20 cellular contexts compared by ENCODE assay signal in the genomic region with DNA sequence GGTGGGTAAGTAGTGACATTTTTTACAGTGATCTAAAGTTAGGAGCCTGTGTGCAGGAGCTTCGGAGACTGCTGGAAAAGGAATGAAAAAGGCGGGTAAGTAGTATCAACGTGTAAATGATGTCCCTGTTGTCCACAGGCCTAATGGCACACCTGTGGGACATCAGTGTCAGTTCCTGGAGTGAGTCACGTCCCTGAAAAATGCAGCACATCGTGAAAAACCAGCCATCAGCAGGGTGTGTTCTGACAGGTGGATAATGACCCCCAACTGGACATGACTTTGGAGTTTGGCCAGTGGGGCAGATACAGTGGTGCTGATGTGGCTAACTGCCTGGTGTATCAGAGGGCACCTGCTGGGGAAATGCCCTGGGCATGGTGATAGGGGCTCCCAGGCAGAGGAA. TPM values are rescaled to one million over a fixed set of nuclear protein-coding genes. Genes with fewer than 3 reads are reported as not detected.
DNase-seq lines count a peak whose midpoint lies in the region; ATAC-seq and TF ChIP-seq lines count a peak whose summit lies in the region.
"Had no signal": no experiment of that assay in that cellular context is flagged by ENCODE, and none has a peak within 500 bp of the region (broad histone marks: within the 10 kb centered on the region; RNA-seq: fewer than 3 reads in every experiment).

No MANE protein-coding gene starts in this region.

- peaks cover 10% of the 10 kb centered on the region for H3K4me1 Mint-ChIP-seq in activated naive CD8-positive, alpha-beta T cell treated with anti-CD3 and anti-CD28 coated beads, Interleukin-2, amount 10 ng/mL, durations not matched to agents 7 days and 5 days
- H3K4me1 Mint-ChIP-seq in activated naive CD8-positive, alpha-beta T cell treated with anti-CD3 and anti-CD28 coated beads, Interleukin-2, amount 50 U/mL, for 24 hours, result peaks cover 10% of the 10 kb centered on the region
- peaks cover 4% of the 10 kb centered on the region for H3K4me1 Mint-ChIP-seq in neural progenitor cell
- peaks cover 6% of the 10 kb centered on the region for H3K4me1 Mint-ChIP-seq in activated CD4-positive, alpha-beta T cell treated with anti-CD3 and anti-CD28 coated beads, Interleukin-2, amount 10 ng/mL, durations not matched to agents 24 days and 14 days

- H3K9me3 Mint-ChIP-seq in activated naive CD8-positive, alpha-beta T cell treated with anti-CD3 and anti-CD28 coated beads, Interleukin-2, amount 10 ng/mL, durations not matched to agents 7 days and 5 days, result no peaks in the 10 kb centered on the region
- no peaks in the 10 kb centered on the region for H3K9me3 Mint-ChIP-seq in activated naive CD8-positive, alpha-beta T cell treated with anti-CD3 and anti-CD28 coated beads, Interleukin-2, amount 50 U/mL, for 24 hours
- H3K9me3 Mint-ChIP-seq in neural progenitor cell, result no peaks in the 10 kb centered on the region
- no peaks in the 10 kb centered on the region for H3K9me3 Mint-ChIP-seq in activated CD4-positive, alpha-beta T cell treated with anti-CD3 and anti-CD28 coated beads, Interleukin-2, amount 10 ng/mL, durations not matched to agents 24 days and 14 days
- H3K9me3 Mint-ChIP-seq: CD14-positive monocyte had no signal

- H3K27ac ChIP-seq in PC-9 (peak overlapping the region; percentile 12; the same call in 1 of the 2 replicates), neural progenitor cell (no peak overlapping the region)
- H3K27ac ChIP-seq: 22Rv1, SK-N-MC had no signal

- peak overlapping the region; percentile 25 for H3K27ac Mint-ChIP-seq in activated naive CD8-positive, alpha-beta T cell treated with anti-CD3 and anti-CD28 coated beads, Interleukin-2, amount 10 ng/mL, durations not matched to agents 7 days and 5 days
- no peak overlapping the region for H3K27ac Mint-ChIP-seq in activated naive CD8-positive, alpha-beta T cell treated with anti-CD3 and anti-CD28 coated beads, Interleukin-2, amount 50 U/mL, for 24 hours
- H3K27ac Mint-ChIP-seq in neural progenitor cell, result peak overlapping the region; percentile 50
- no peak overlapping the region for H3K27ac Mint-ChIP-seq in activated CD4-positive, alpha-beta T cell treated with anti-CD3 and anti-CD28 coated beads, Interleukin-2, amount 10 ng/mL, durations not matched to agents 24 days and 14 days
- H3K27ac Mint-ChIP-seq: B cell had no signal

- H3K36me3 ChIP-seq in PC-9 (ENCODE audit: low read depth) (no peaks in the 10 kb centered on the region), neural progenitor cell (no peaks in the 10 kb centered on the region)

- no peak for TF ChIP-seq CTCF in PC-9 (conservative IDR thresholded peaks at IDR 0.05)
- no peak for TF ChIP-seq CTCF in neural progenitor cell (IDR thresholded peaks at IDR 0.05)

- CTCF ChIA-PET in PC-9 (lab: Charles Lee), result no interaction called here

- H3K4me3 Mint-ChIP-seq in activated naive CD8-positive, alpha-beta T cell treated with anti-CD3 and anti-CD28 coated beads, Interleukin-2, amount 10 ng/mL, durations not matched to agents 7 days and 5 days, result no peak overlapping the region
- H3K4me3 Mint-ChIP-seq in activated naive CD8-positive, alpha-beta T cell treated with anti-CD3 and anti-CD28 coated beads, Interleukin-2, amount 50 U/mL, for 24 hours, result no peak overlapping the region
- no peak overlapping the region for H3K4me3 Mint-ChIP-seq in neural progenitor cell
- no peak overlapping the region for H3K4me3 Mint-ChIP-seq in activated CD4-positive, alpha-beta T cell treated with anti-CD3 and anti-CD28 coated beads, Interleukin-2, amount 10 ng/mL, durations not matched to agents 24 days and 14 days
- H3K4me3 Mint-ChIP-seq: B cell, CD14-positive monocyte had no signal

- POLR2A ChIA-PET in activated naive CD8-positive, alpha-beta T cell treated with anti-CD3 and anti-CD28 coated beads, Interleukin-2, amount 10 ng/mL, durations not matched to agents 7 days and 5 days (lab: Charles Lee), result no interaction called here
- POLR2A ChIA-PET in PC-9 (lab: Charles Lee; ENCODE audit: unreplicated experiment), result no interaction called here

- intact Hi-C loops in PC-9 (cut with micrococcal nuclease; ENCODE audit: unreplicated experiment), result loop anchor here (5.0 kb wide), 1 partner anchor 66 kb away; no protein-coding TSS in a partner anchor
- intact Hi-C loops in activated CD4-positive, alpha-beta T cell treated with anti-CD3 and anti-CD28 coated beads, Interleukin-2, amount 10 ng/mL, durations not matched to agents 24 days and 14 days (cut with micrococcal nuclease), result no loop called here

- H2AFZ ChIP-seq in PC-9 (no peak overlapping the region), neural progenitor cell (replicated peaks) (no peak overlapping the region)

- no peaks in the 10 kb centered on the region for H3K9me2 ChIP-seq in PC-9 (ENCODE audit: insufficient read depth)

- H3K27me3 ChIP-seq in PC-9 (ENCODE audit: insufficient read depth, low read depth), result no peaks in the 10 kb centered on the region
- H3K27me3 ChIP-seq in neural progenitor cell, result no peaks in the 10 kb centered on the region

- no peaks in the 10 kb centered on the region for H3K27me3 Mint-ChIP-seq in activated naive CD8-positive, alpha-beta T cell treated with anti-CD3 and anti-CD28 coated beads, Interleukin-2, amount 10 ng/mL, durations not matched to agents 7 days and 5 days
- no peaks in the 10 kb centered on the region for H3K27me3 Mint-ChIP-seq in activated naive CD8-positive, alpha-beta T cell treated with anti-CD3 and anti-CD28 coated beads, Interleukin-2, amount 50 U/mL, for 24 hours
- H3K27me3 Mint-ChIP-seq in neural progenitor cell (ENCODE audit: insufficient read depth, low read depth), result peaks cover 7% of the 10 kb centered on the region
- no peaks in the 10 kb centered on the region for H3K27me3 Mint-ChIP-seq in activated CD4-positive, alpha-beta T cell treated with anti-CD3 and anti-CD28 coated beads, Interleukin-2, amount 10 ng/mL, durations not matched to agents 24 days and 14 days
- H3K27me3 Mint-ChIP-seq: B cell had no signal

- H3F3A ChIP-seq in PC-9 (ENCODE audit: insufficient read depth, low read depth) (no peaks in the 10 kb centered on the region), neural progenitor cell (ENCODE audit: low read depth) (no peaks in the 10 kb centered on the region)

- H4K20me1 ChIP-seq in PC-9 (ENCODE audit: insufficient read depth) (no peaks in the 10 kb centered on the region), neural progenitor cell (ENCODE audit: low read depth) (no peaks in the 10 kb centered on the region)

- no peak for DNase-seq in activated naive CD8-positive, alpha-beta T cell treated with anti-CD3 and anti-CD28 coated beads, Interleukin-2, amount 10 ng/mL, durations not matched to agents 7 days and 5 days
- DNase-seq in activated naive CD8-positive, alpha-beta T cell treated with anti-CD3 and anti-CD28 coated beads, Interleukin-2, amount 50 U/mL, for 24 hours, result no peak
- DNase-seq in PC-9, result peak; percentile 61 to 89
- DNase-seq in neural progenitor cell (ENCODE audit: low spot score), result no peak
- no peak for DNase-seq in stimulated activated CD4-positive, alpha-beta T cell treated with anti-CD3 and anti-CD28 coated beads, Interleukin-12 subunit alpha, Interleukin-12 subunit beta, amount 100 ng/mL, for 4 hours
- no peak for DNase-seq in iPS-NIHi11 (ENCODE audit: low spot score)
- no peak for DNase-seq in activated CD4-positive, alpha-beta T cell treated with anti-CD3 and anti-CD28 coated beads, Interleukin-2, amount 10 ng/mL, durations not matched to agents 24 days and 14 days
- DNase-seq: DMS153, DND-41, MM.1S, NCI-H2081, NCI-H2227 treated with DMSO at 0.1 percent for 48 hours, NCI-H526 treated with DMSO at 0.1 percent for 48 hours, SIG-M5 had no signal

- H3K9me3 ChIP-seq in PC-9 (ENCODE audit: insufficient read depth, low read depth) (no peaks in the 10 kb centered on the region), neural progenitor cell (ENCODE audit: low read depth) (no peaks in the 10 kb centered on the region)

- H3K36me3 Mint-ChIP-seq in activated naive CD8-positive, alpha-beta T cell treated with anti-CD3 and anti-CD28 coated beads, Interleukin-2, amount 10 ng/mL, durations not matched to agents 7 days and 5 days, result peaks cover 3% of the 10 kb centered on the region
- peaks cover 4% of the 10 kb centered on the region for H3K36me3 Mint-ChIP-seq in activated naive CD8-positive, alpha-beta T cell treated with anti-CD3 and anti-CD28 coated beads, Interleukin-2, amount 50 U/mL, for 24 hours (ENCODE audit: low read depth)
- H3K36me3 Mint-ChIP-seq in neural progenitor cell, result peaks cover 4% of the 10 kb centered on the region
- H3K36me3 Mint-ChIP-seq in activated CD4-positive, alpha-beta T cell treated with anti-CD3 and anti-CD28 coated beads, Interleukin-2, amount 10 ng/mL, durations not matched to agents 24 days and 14 days (ENCODE audit: low read depth), result peaks cover 2% of the 10 kb centered on the region

- peaks cover 18% of the 10 kb centered on the region for H3K4me1 ChIP-seq in PC-9 (replicated peaks; ENCODE audit: insufficient read depth)
- peaks cover 11% of the 10 kb centered on the region for H3K4me1 ChIP-seq in neural progenitor cell

- BruUV-seq in PC-9 (replicated peaks; lab: Mats Ljungman, UMichigan), result no TSS peak

- H3K4me2 ChIP-seq in PC-9, result peak overlapping the region; percentile 44
- H3K4me2 ChIP-seq in neural progenitor cell, result no peak overlapping the region

- no peaks in the 10 kb centered on the region for H3K79me2 ChIP-seq in PC-9 (ENCODE audit: low read depth)
- no peaks in the 10 kb centered on the region for H3K79me2 ChIP-seq in neural progenitor cell (ENCODE audit: low read depth)

- ATAC-seq in activated naive CD8-positive, alpha-beta T cell treated with anti-CD3 and anti-CD28 coated beads, Interleukin-2, amount 10 ng/mL, durations not matched to agents 7 days and 5 days (ENCODE audit: low read depth), result no peak
- ATAC-seq in activated naive CD8-positive, alpha-beta T cell treated with anti-CD3 and anti-CD28 coated beads, Interleukin-2, amount 50 U/mL, for 24 hours, result no peak
- ATAC-seq: HepG2, K562 had no signal

- H3K9ac ChIP-seq in neural progenitor cell, result no peak overlapping the region

- H3K4me3 ChIP-seq in PC-9 (no peak overlapping the region), neural progenitor cell (no peak overlapping the region)
- H3K4me3 ChIP-seq: K562, SK-N-MC had no signal

RNA-seq across cellular contexts. Expression of a gene that starts 12.0 kb away (rescaled TPM):
- 10 to 100 TPM; 14.2 to 14.8 TPM for total RNA-seq in activated naive CD8-positive, alpha-beta T cell treated with anti-CD3 and anti-CD28 coated beads, Interleukin-2, amount 10 ng/mL, durations not matched to agents 7 days and 5 days
- 8.8 and 8.9 TPM in 2 replicates for total RNA-seq in PC-9 (2021)
- 9.0 and 10.4 TPM in 2 replicates for total RNA-seq in neural progenitor cell (ENCODE audit: low replicate concordance)
- total RNA-seq in activated CD4-positive, alpha-beta T cell treated with anti-CD3 and anti-CD28 coated beads, Interleukin-2, amount 10 ng/mL, durations not matched to agents 24 days and 14 days, result 18.6 and 19.1 TPM in 2 replicates

Comparison
In these comparisons a context has a peak if more than half of its experiments do, and no peak if none do; other contexts are left out.
1. H3K27ac Mint-ChIP-seq: peak in activated naive CD8-positive, alpha-beta T cell treated with anti-CD3 and anti-CD28 coated beads, Interleukin-2, amount 10 ng/mL, durations not matched to agents 7 days and 5 days (single experiment) and neural progenitor cell (single experiment); none in activated naive CD8-positive, alpha-beta T cell treated with anti-CD3 and anti-CD28 coated beads, Interleukin-2, amount 50 U/mL, for 24 hours (single experiment) and activated CD4-positive, alpha-beta T cell treated with anti-CD3 and anti-CD28 coated beads, Interleukin-2, amount 10 ng/mL, durations not matched to agents 24 days and 14 days (single experiment).
2. DNase-seq: peak in PC-9 (2 of 2); none in activated naive CD8-positive, alpha-beta T cell treated with anti-CD3 and anti-CD28 coated beads, Interleukin-2, amount 10 ng/mL, durations not matched to agents 7 days and 5 days (single experiment), activated naive CD8-positive, alpha-beta T cell treated with anti-CD3 and anti-CD28 coated beads, Interleukin-2, amount 50 U/mL, for 24 hours (single experiment), neural progenitor cell (single experiment), stimulated activated CD4-positive, alpha-beta T cell treated with anti-CD3 and anti-CD28 coated beads, Interleukin-12 subunit alpha, Interleukin-12 subunit beta, amount 100 ng/mL, for 4 hours (single experiment), iPS-NIHi11 (single experiment) and activated CD4-positive, alpha-beta T cell treated with anti-CD3 and anti-CD28 coated beads, Interleukin-2, amount 10 ng/mL, durations not matched to agents 24 days and 14 days (single experiment).